ENCODE assay signal across 1 cellular context in genomic region chr12:54358945-54359761, GRCh38.
TF ChIP-seq lines count a peak whose summit lies in the region.

No MANE protein-coding gene starts in this region.

TF ChIP-seq in HepG2, 621 proteins besides CTCF, POLR2A, EP300 and RAD21 (continued from another document):
- TF ChIP-seq PBX2 (CRISPR knock-in tag; IDR thresholded peaks at IDR 0.05) (peak; percentile 84), REL (CRISPR knock-in tag; conservative IDR thresholded peaks at IDR 0.05) (no peak), BHLHE40 (IDR thresholded peaks at IDR 0.05; ENCODE audit: low read length) (peak; percentile 65), MYNN (CRISPR knock-in tag; IDR thresholded peaks at IDR 0.05; ENCODE audit: low read depth) (0 out of 2 replicates have a peak, but pooled peaks have one; percentile 47), KDM5B (CRISPR knock-in tag; IDR thresholded peaks at IDR 0.05; ENCODE audit: borderline replicate concordance) (no peak), CBX1 (IDR thresholded peaks at IDR 0.05; ENCODE audit: low read depth) (peak; percentile 13), RAD51 (IDR thresholded peaks at IDR 0.05; ENCODE audit: borderline replicate concordance) (no peak), HMGA1 (CRISPR knock-in tag; conservative IDR thresholded peaks at IDR 0.05) (no peak), ZNF317 (CRISPR knock-in tag; IDR thresholded peaks at IDR 0.05) (0 out of 2 replicates have a peak, but pooled peaks have one; percentile 71)
- TF ChIP-seq, protein P1, sequence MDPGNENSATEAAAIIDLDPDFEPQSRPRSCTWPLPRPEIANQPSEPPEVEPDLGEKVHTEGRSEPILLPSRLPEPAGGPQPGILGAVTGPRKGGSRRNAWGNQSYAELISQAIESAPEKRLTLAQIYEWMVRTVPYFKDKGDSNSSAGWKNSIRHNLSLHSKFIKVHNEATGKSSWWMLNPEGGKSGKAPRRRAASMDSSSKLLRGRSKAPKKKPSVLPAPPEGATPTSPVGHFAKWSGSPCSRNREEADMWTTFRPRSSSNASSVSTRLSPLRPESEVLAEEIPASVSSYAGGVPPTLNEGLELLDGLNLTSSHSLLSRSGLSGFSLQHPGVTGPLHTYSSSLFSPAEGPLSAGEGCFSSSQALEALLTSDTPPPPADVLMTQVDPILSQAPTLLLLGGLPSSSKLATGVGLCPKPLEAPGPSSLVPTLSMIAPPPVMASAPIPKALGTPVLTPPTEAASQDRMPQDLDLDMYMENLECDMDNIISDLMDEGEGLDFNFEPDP (CRISPR knock-in tag; conservative IDR thresholded peaks at IDR 0.05), result no peak
